In genomic region chr5:172370648-172371248, GRCh38 we compare ENCODE assay signal across 9 cellular contexts.
A peak's percentile ranks its signal among the peaks of the same experiment; 100 is the strongest.
DNase-seq lines count a peak whose midpoint lies in the region; ATAC-seq and TF ChIP-seq lines count a peak whose summit lies in the region.
"Had no signal": no experiment of that assay in that cellular context is flagged by ENCODE, and none has a peak within 500 bp of the region (broad histone marks: within the 10 kb centered on the region; RNA-seq: fewer than 3 reads in every experiment).

No MANE protein-coding gene starts in this region.

- no peaks in the 10 kb centered on the region for H3K27me3 Mint-ChIP-seq in T-helper 2 cell treated with Interferon-gamma antibody and Interleukin-4, amounts not matched to agents 5 μg/mL and 100 μg/mL, for 36 hours (ENCODE audit: low read depth)

- no peaks in the 10 kb centered on the region for H3K4me1 Mint-ChIP-seq in T-helper 2 cell treated with Interferon-gamma antibody and Interleukin-4, amounts not matched to agents 5 μg/mL and 100 μg/mL, for 36 hours (ENCODE audit: low read depth)
- H3K4me1 Mint-ChIP-seq: IgD-negative memory B cell had no signal

- H3K4me3 Mint-ChIP-seq in T-helper 2 cell treated with Interferon-gamma antibody and Interleukin-4, amounts not matched to agents 5 μg/mL and 100 μg/mL, for 36 hours: no peak overlapping the region
- H3K4me3 Mint-ChIP-seq: IgD-negative memory B cell had no signal

- H3K27ac Mint-ChIP-seq in T-helper 2 cell treated with Interferon-gamma antibody and Interleukin-4, amounts not matched to agents 5 μg/mL and 100 μg/mL, for 36 hours: no peak overlapping the region
- H3K27ac Mint-ChIP-seq: IgD-negative memory B cell had no signal

- H3K4me1 ChIP-seq in SJCRH30: no peaks in the 10 kb centered on the region

- H3K4me3 ChIP-seq in GM12865 (ENCODE audit: low read depth, low read length) (no peak overlapping the region), SJCRH30 (no peak overlapping the region), fibroblast of pulmonary artery (replicated peaks; ENCODE audit: low read depth, low read length) (no peak overlapping the region)

- H3K27ac ChIP-seq in SJCRH30: no peak overlapping the region

- DNase-seq in AG09319 (ENCODE audit: extremely low read depth, low read depth): peak; percentile 12
- peak; percentile 83 for DNase-seq in GM12865 (ENCODE audit: low read depth)
- peak; percentile 53 to 72 for DNase-seq in SJCRH30
- peak; percentile 77 for DNase-seq in fibroblast of pulmonary artery (ENCODE audit: low read depth)
- DNase-seq in stimulated activated CD4-positive, alpha-beta T cell treated with anti-CD3 and anti-CD28 coated beads, Interleukin-4, amount 100 ng/mL, for 48 hours (ENCODE audit: low read depth in 2 of 2): peak; percentile 41 to 63
- no peak for DNase-seq in germinal center (ENCODE audit: low spot score)
- DNase-seq in T-helper 2 cell treated with Interferon-gamma antibody and Interleukin-4, amounts not matched to agents 5 μg/mL and 100 μg/mL, for 36 hours (ENCODE audit: low spot score): no peak

- peaks cover 3% of the 10 kb centered on the region; the same call in 1 of the 2 replicates for H3K9me3 ChIP-seq in SJCRH30 (replicated peaks)

- ATAC-seq in GM21390 (IDR thresholded peaks at IDR 0.05; ENCODE audit: unreplicated experiment): no peak

- no peaks in the 10 kb centered on the region for H3K27me3 ChIP-seq in SJCRH30

- H3K36me3 Mint-ChIP-seq in T-helper 2 cell treated with Interferon-gamma antibody and Interleukin-4, amounts not matched to agents 5 μg/mL and 100 μg/mL, for 36 hours (ENCODE audit: low read depth): no peaks in the 10 kb centered on the region

- no peaks in the 10 kb centered on the region for H3K36me3 ChIP-seq in SJCRH30

- TF ChIP-seq CTCF in AG09319 (IDR thresholded peaks at IDR 0.05; ENCODE audit: low read depth, low read length): peak; percentile 59
- TF ChIP-seq CTCF in GM12865 (IDR thresholded peaks at IDR 0.05; ENCODE audit: insufficient read depth, low read depth, low read length, missing control alignments): peak; percentile 65
- TF ChIP-seq CTCF in fibroblast of pulmonary artery (IDR thresholded peaks at IDR 0.05; ENCODE audit: low read length, missing control alignments): peak; percentile 73

- peaks cover 18% of the 10 kb centered on the region for H3K9me3 Mint-ChIP-seq in T-helper 2 cell treated with Interferon-gamma antibody and Interleukin-4, amounts not matched to agents 5 μg/mL and 100 μg/mL, for 36 hours

Comparison
In these comparisons a context has a peak if more than half of its experiments do, and no peak if none do; other contexts are left out.
1. DNase-seq: peak in AG09319 (single experiment), GM12865 (single experiment), SJCRH30 (2 of 2), fibroblast of pulmonary artery (single experiment) and stimulated activated CD4-positive, alpha-beta T cell treated with anti-CD3 and anti-CD28 coated beads, Interleukin-4, amount 100 ng/mL, for 48 hours (2 of 2); none in germinal center (single experiment) and T-helper 2 cell treated with Interferon-gamma antibody and Interleukin-4, amounts not matched to agents 5 μg/mL and 100 μg/mL, for 36 hours (single experiment).
2. Peak in every context shown above with its lines, with median percentiles within 50 percentile points of each other: CTCF ChIP-seq.